In genomic region chr2:234739061-234739460, GRCh38 we compare ENCODE assay signal across 7 cellular contexts.
"Had no signal": no experiment of that assay in that cellular context is flagged by ENCODE, and none has a peak within 500 bp of the region (broad histone marks: within the 10 kb centered on the region; RNA-seq: fewer than 3 reads in every experiment).

No MANE protein-coding gene starts in this region.

- DNase-seq: H7, HFFc6, KG1 had no signal

- ATAC-seq: GM23338, HCT116 had no signal

- H3K4me3 ChIP-seq: GM23338, HAP-1 had no signal

- H3K27ac ChIP-seq: HL-60 had no signal

- H3K4me1 ChIP-seq: HAP-1 had no signal

- H3K36me3 ChIP-seq: HAP-1 had no signal

- H3K4me2 ChIP-seq: GM23338 had no signal

- H2AFZ ChIP-seq: GM23338 had no signal
